In genomic region chr11:82732734-82733443, GRCh38 we compare ENCODE assay signal across 8 cellular contexts.
A peak's percentile ranks its signal among the peaks of the same experiment; 100 is the strongest.
DNase-seq lines count a peak whose midpoint lies in the region; ATAC-seq and TF ChIP-seq lines count a peak whose summit lies in the region.

No MANE protein-coding gene starts in this region.

- H3K36me3 ChIP-seq in iPS-20b (ENCODE audit: insufficient read depth, low read depth, low read length) = no peaks in the 10 kb centered on the region

- in situ Hi-C loops in astrocyte of the cerebellum (cut with HindIII; ENCODE audit: low sequenced_read_pairs) = no loop called here

- H3K4me3 ChIP-seq in astrocyte of the cerebellum (ENCODE audit: low read depth, low read length) (peak overlapping the region; percentile 42), iPS-20b (ENCODE audit: low read length) (peak overlapping the region; percentile 56)

- TF ChIP-seq POLR2A in GM18505 (IDR thresholded peaks at IDR 0.05; ENCODE audit: borderline replicate concordance, extremely low read depth, insufficient read depth, insufficient read length) = no peak

- no peak overlapping the region for H3K27ac ChIP-seq in C4-2B
- H3K27ac ChIP-seq in iPS-20b (ENCODE audit: low read length) = no peak overlapping the region

- H3K27me3 ChIP-seq in iPS-20b (ENCODE audit: insufficient read depth, low read length) = peaks cover 62% of the 10 kb centered on the region

- peaks cover 8% of the 10 kb centered on the region; the same call in 1 of the 2 replicates for H3K4me1 ChIP-seq in iPS-20b (ENCODE audit: insufficient read depth, low read length)

- no peak for DNase-seq in astrocyte of the cerebellum (ENCODE audit: low read depth)
- DNase-seq in stimulated activated naive CD8-positive, alpha-beta T cell treated with anti-CD3 and anti-CD28 coated beads, Interleukin-15, Interleukin-2, amounts not matched to agents 100 U/mL and 50 U/mL, for 24 hours = peak; percentile 15
- DNase-seq in stimulated activated CD8-positive, alpha-beta memory T cell treated with anti-CD3 and anti-CD28 coated beads, Interleukin-4, amount 100 ng/mL, for 48 hours = no peak

- no peaks in the 10 kb centered on the region for H3K9me3 ChIP-seq in iPS-20b (ENCODE audit: insufficient read depth, low read depth, low read length)

- TF ChIP-seq CTCF in C4-2B (conservative IDR thresholded peaks at IDR 0.05) (0 out of 2 replicates have a peak, but pooled peaks have one; percentile 15), astrocyte of the cerebellum (IDR thresholded peaks at IDR 0.05; ENCODE audit: low read depth, low read length, missing control alignments) (no peak)

- ATAC-seq in HG03159 (IDR thresholded peaks at IDR 0.05; ENCODE audit: unreplicated experiment) (peak; percentile 11), GM18505 (IDR thresholded peaks at IDR 0.05; ENCODE audit: unreplicated experiment) (no peak), HG03039 (IDR thresholded peaks at IDR 0.05; ENCODE audit: unreplicated experiment) (no peak)
- no peak for ATAC-seq in stimulated activated naive CD8-positive, alpha-beta T cell treated with anti-CD3 and anti-CD28 coated beads, Interleukin-15, Interleukin-2, amounts not matched to agents 100 U/mL and 50 U/mL, for 24 hours

- no peak overlapping the region for H3K9ac ChIP-seq in iPS-20b (ENCODE audit: low read depth, low read length)
